ENCODE assay signal across 8 cellular contexts in the genomic region with DNA sequence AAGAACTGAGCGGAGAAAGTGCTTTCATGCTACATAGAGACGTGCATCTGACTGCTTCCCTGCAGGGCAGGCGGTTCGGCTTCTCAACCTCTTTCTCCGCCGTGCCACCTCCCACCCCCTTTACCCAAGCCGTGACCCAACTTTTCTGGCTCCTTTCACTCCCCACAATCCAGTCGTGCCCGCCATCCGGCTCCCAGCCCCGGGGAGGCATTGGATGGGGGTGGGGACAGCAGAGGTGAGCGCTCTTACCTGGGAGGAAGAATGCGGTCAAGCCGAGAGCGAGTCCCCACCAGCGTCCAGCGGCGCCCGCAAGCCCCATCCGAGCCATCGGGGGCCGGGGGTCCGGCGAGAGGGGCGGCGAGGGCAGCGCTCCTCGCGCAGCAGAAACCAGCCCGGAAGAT. TPM values are rescaled to one million over a fixed set of nuclear protein-coding genes. Genes with fewer than 3 reads are reported as not detected.
DNase-seq lines count a peak whose midpoint lies in the region; ATAC-seq and TF ChIP-seq lines count a peak whose summit lies in the region.

No MANE protein-coding gene starts in this region.

- no peak for TF ChIP-seq POLR2A in Peyer's patch (IDR thresholded peaks at IDR 0.05)

- POLR2A ChIA-PET in activated CD4-positive, alpha-beta T cell treated with anti-CD3 and anti-CD28 coated beads for 36 hours (lab: Charles Lee): no interaction called here

- no peaks in the 10 kb centered on the region for H3K36me3 Mint-ChIP-seq in activated CD4-positive, alpha-beta T cell treated with anti-CD3 and anti-CD28 coated beads for 36 hours (ENCODE audit: low read depth)
- no peaks in the 10 kb centered on the region for H3K36me3 Mint-ChIP-seq in endodermal cell (ENCODE audit: low read depth)

- H3K27me3 ChIP-seq in Peyer's patch: no peaks in the 10 kb centered on the region
- H3K27me3 ChIP-seq in endodermal cell (ENCODE audit: control insufficient read depth, insufficient read depth, low read length, poor library complexity, severe bottlenecking): peaks cover 20% of the 10 kb centered on the region
- H3K27me3 ChIP-seq in neutrophil: peaks cover 4% of the 10 kb centered on the region

- H3K36me3 ChIP-seq in Peyer's patch: no peaks in the 10 kb centered on the region
- no peaks in the 10 kb centered on the region for H3K36me3 ChIP-seq in endodermal cell (ENCODE audit: control insufficient read depth, insufficient read depth, low read length)
- no peaks in the 10 kb centered on the region for H3K36me3 ChIP-seq in neutrophil

- TF ChIP-seq CTCF in Peyer's patch (IDR thresholded peaks at IDR 0.05) (no peak), endodermal cell (conservative IDR thresholded peaks at IDR 0.05) (no peak), neutrophil (IDR thresholded peaks at IDR 0.05) (no peak)

- H3K9me3 Mint-ChIP-seq in activated CD4-positive, alpha-beta T cell treated with anti-CD3 and anti-CD28 coated beads for 36 hours (ENCODE audit: low read depth): no peaks in the 10 kb centered on the region
- H3K9me3 Mint-ChIP-seq in endodermal cell: no peaks in the 10 kb centered on the region

- H3K9ac ChIP-seq in endodermal cell (ENCODE audit: extremely low read depth, low read length, poor library complexity, severe bottlenecking): peak overlapping the region; percentile 45

- H3K4me1 ChIP-seq in Peyer's patch (peaks cover 3 to 46% (median 16%) of the 10 kb centered on the region in 4 donors), endodermal cell (ENCODE audit: control insufficient read depth, insufficient read depth, low read length) (peaks cover 19% of the 10 kb centered on the region), neutrophil (ENCODE audit: control insufficient read depth in 1 of 2, insufficient read depth in 1 of 2, low read depth in 1 of 2, low read length in 1 of 2) (peaks cover 45 to 48% of the 10 kb centered on the region in 2 experiments)

- peak overlapping the region; percentile 74 for H3K4me3 Mint-ChIP-seq in activated CD4-positive, alpha-beta T cell treated with anti-CD3 and anti-CD28 coated beads for 36 hours
- peak overlapping the region; percentile 92 for H3K4me3 Mint-ChIP-seq in endodermal cell

- 0 to 8% methylated on average over 7 to 30 of the region's 30 CpGs for WGBS in endodermal cell (ENCODE audit: insufficient coverage in 1 of 2, insufficient read length in 1 of 2), 2 experiments

- H3K27ac ChIP-seq in Peyer's patch (peak overlapping the region; percentile 79 to 99 (median 84)), endodermal cell (ENCODE audit: low read depth, low read length) (no peak overlapping the region), neutrophil (peak overlapping the region; percentile 89)

- H3K9me3 ChIP-seq in Peyer's patch: no peaks in the 10 kb centered on the region
- no peaks in the 10 kb centered on the region for H3K9me3 ChIP-seq in endodermal cell (ENCODE audit: control insufficient read depth, low read length)
- H3K9me3 ChIP-seq in neutrophil: no peaks in the 10 kb centered on the region

- H3K27me3 Mint-ChIP-seq in activated CD4-positive, alpha-beta T cell treated with anti-CD3 and anti-CD28 coated beads for 36 hours: peaks cover 19% of the 10 kb centered on the region
- H3K27me3 Mint-ChIP-seq in endodermal cell (ENCODE audit: insufficient read depth): peaks cover 25% of the 10 kb centered on the region

- H3K4me3 ChIP-seq in Peyer's patch (peak overlapping the region; percentile 79 to 95 (median 84)), endodermal cell (ENCODE audit: low read length) (peak overlapping the region; percentile 93), neutrophil (ENCODE audit: low read depth in 1 of 2, low read length in 1 of 2) (peak overlapping the region; percentile 78 to 87)

- peak; percentile 38 for DNase-seq in activated CD4-positive, alpha-beta T cell treated with anti-CD3 and anti-CD28 coated beads for 36 hours
- no peak for DNase-seq in activated CD4-positive, alpha-beta T cell treated with anti-CD3 and anti-CD28 coated beads for 1 hour
- no peak for DNase-seq in Peyer's patch
- DNase-seq in endodermal cell: peak; percentile 73
- no peak for DNase-seq in D341Med (ENCODE audit: low spot score)
- no peak for DNase-seq in HCEC 1CT

- intact Hi-C loops in activated CD4-positive, alpha-beta T cell treated with anti-CD3 and anti-CD28 coated beads for 36 hours (cut with DNase I, micrococcal nuclease): loop anchor here in 1 of 2 experiments (5.0 kb wide), 2 partner anchors 346 to 379 kb away; partner anchors contain the start of gene USP2

- no peak overlapping the region for H3K27ac Mint-ChIP-seq in activated CD4-positive, alpha-beta T cell treated with anti-CD3 and anti-CD28 coated beads for 36 hours
- peak overlapping the region; percentile 84 for H3K27ac Mint-ChIP-seq in endodermal cell

- no peak for ATAC-seq in activated CD4-positive, alpha-beta T cell treated with anti-CD3 and anti-CD28 coated beads for 36 hours
- ATAC-seq in GM19452 (IDR thresholded peaks at IDR 0.05; ENCODE audit: unreplicated experiment): no peak

- H3K4me1 Mint-ChIP-seq in activated CD4-positive, alpha-beta T cell treated with anti-CD3 and anti-CD28 coated beads for 36 hours: peaks cover 12% of the 10 kb centered on the region
- peaks cover 44% of the 10 kb centered on the region for H3K4me1 Mint-ChIP-seq in endodermal cell

- CTCF ChIA-PET in activated CD4-positive, alpha-beta T cell treated with anti-CD3 and anti-CD28 coated beads for 36 hours (lab: Charles Lee): interaction anchor here (0.8 to 1.1 kb wide), 3 partner anchors 62 to 213 kb away, joined by 3 to 4 read pairs (median 3); no protein-coding TSS in a partner anchor

RNA-seq across cellular contexts. Expression of gene NECTIN1, which starts 0.8 kb away (rescaled TPM):
- 1 to 10 TPM; 1.6 to 1.7 TPM for total RNA-seq in activated CD4-positive, alpha-beta T cell treated with anti-CD3 and anti-CD28 coated beads for 36 hours
- total RNA-seq in Peyer's patch: 10 to 100 TPM; 11.6 to 23.6 (median 16.6) TPM
- 10 to 100 TPM; 29.3 to 45.3 TPM for total RNA-seq in endodermal cell
- 40.7 TPM for polyA plus RNA-seq in endodermal cell (2013, experiment 1 of 2)
- polyA plus RNA-seq in endodermal cell (2013, experiment 2 of 2): 31.7 TPM

Comparison
In these comparisons a context has a peak if more than half of its experiments do, and no peak if none do; other contexts are left out.
1. DNase-seq: peak in activated CD4-positive, alpha-beta T cell treated with anti-CD3 and anti-CD28 coated beads for 36 hours (single experiment) and endodermal cell (single experiment); none in activated CD4-positive, alpha-beta T cell treated with anti-CD3 and anti-CD28 coated beads for 1 hour (single experiment), Peyer's patch (0 of 3), D341Med (single experiment) and HCEC 1CT (single experiment).
2. RNA of gene NECTIN1, which starts 0.8 kb away (total RNA-seq): 29.3 to 45.3 TPM in endodermal cell and 11.6 to 23.6 TPM in Peyer's patch; 1.6 to 1.7 TPM in activated CD4-positive, alpha-beta T cell treated with anti-CD3 and anti-CD28 coated beads for 36 hours; every median in the first group is over 4 times any median in the second.
3. Peak in every context shown above with its lines, with median percentiles within 50 percentile points of each other: H3K4me3 ChIP-seq.